In genomic region chr1:151831605-151832004, GRCh38 we compare ENCODE assay signal across 10 cellular contexts. TPM values are rescaled to one million over a fixed set of nuclear protein-coding genes. Genes with fewer than 3 reads are reported as not detected.
A peak's percentile ranks its signal among the peaks of the same experiment; 100 is the strongest.
DNase-seq lines count a peak whose midpoint lies in the region; ATAC-seq, FAIRE-seq and TF ChIP-seq lines count a peak whose summit lies in the region.
"Had no signal": no experiment of that assay in that cellular context is flagged by ENCODE, and none has a peak within 500 bp of the region (broad histone marks: within the 10 kb centered on the region; RNA-seq: fewer than 3 reads in every experiment).

Gene RORC (minus strand): TSS chr1:151831802. CDS start chr1:151831764, 38 bp downstream.

- H3K9me3 ChIP-seq in heart left ventricle (no peaks in the 10 kb centered on the region), gastrocnemius medialis (no peaks in the 10 kb centered on the region)

- DNase-seq in RWPE1 (ENCODE audit: low spot score): no peak
- DNase-seq in heart left ventricle: peak; percentile 59 to 79 (median 62)
- peak; percentile 89 to 94 for DNase-seq in gastrocnemius medialis
- DNase-seq in chondrocyte (ENCODE audit: low spot score): no peak
- DNase-seq in HTR-8/SVneo (ENCODE audit: insufficient read length, low spot score): no peak
- no peak for DNase-seq in midbrain (lab: John Stamatoyannopoulos, UW)
- DNase-seq: NCI-H1417 treated with DMSO at 0.1 percent for 48 hours had no signal

- CTCF ChIA-PET in RWPE1 (lab: Yijun Ruan, JAX): no interaction called here

- H3K79me2 ChIP-seq in KMS-11 (ENCODE audit: insufficient read depth, low read depth): no peaks in the 10 kb centered on the region

- H3K4me1 ChIP-seq in KMS-11 (ENCODE audit: low read depth, poor library complexity, severe bottlenecking): peaks cover 40% of the 10 kb centered on the region
- H3K4me1 ChIP-seq in heart left ventricle: peaks cover 0 to 42% (median 17%) of the 10 kb centered on the region in 12 donors
- peaks cover 49 to 55% of the 10 kb centered on the region in 2 donors for H3K4me1 ChIP-seq in gastrocnemius medialis

- peak within 1 kb of the TSS; percentile 47; the same call in 1 of the 2 replicates for H2AFZ ChIP-seq in KMS-11 (ENCODE audit: low read depth)

- no peaks in the 10 kb centered on the region for H4K20me1 ChIP-seq in KMS-11 (ENCODE audit: insufficient read depth)

- peaks cover 15% of the 10 kb centered on the region for H3K27me3 Mint-ChIP-seq in chondrocyte (ENCODE audit: low read depth)
- H3K27me3 Mint-ChIP-seq: activated naive CD8-positive, alpha-beta T cell had no signal

- no peaks in the 10 kb centered on the region for H3K36me3 ChIP-seq in KMS-11 (ENCODE audit: insufficient read depth)
- H3K36me3 ChIP-seq in heart left ventricle: no peaks in the 10 kb centered on the region
- H3K36me3 ChIP-seq in gastrocnemius medialis: no peaks in the 10 kb centered on the region

- no peak within 1 kb of the TSS for H3K4me2 ChIP-seq in KMS-11

- H3K36me3 Mint-ChIP-seq in chondrocyte (ENCODE audit: low read depth): no peaks in the 10 kb centered on the region
- H3K36me3 Mint-ChIP-seq: activated naive CD8-positive, alpha-beta T cell had no signal

- peaks cover 10% of the 10 kb centered on the region for H3K4me1 Mint-ChIP-seq in chondrocyte (ENCODE audit: low read depth)

- H3K27ac Mint-ChIP-seq in chondrocyte (ENCODE audit: unreplicated experiment): no peak within 1 kb of the TSS
- H3K27ac Mint-ChIP-seq: activated naive CD8-positive, alpha-beta T cell had no signal

- POLR2A ChIA-PET in RWPE1 (lab: Yijun Ruan, JAX; ENCODE audit: low non-redundant PET): no interaction called here

- H3K27ac ChIP-seq in KMS-11: no peak within 1 kb of the TSS
- H3K27ac ChIP-seq in RWPE1: peak within 1 kb of the TSS; percentile 56
- peak within 1 kb of the TSS in 11 of 12 donors; percentile 17 to 77 (median 65) for H3K27ac ChIP-seq in heart left ventricle
- H3K27ac ChIP-seq in gastrocnemius medialis: peak within 1 kb of the TSS; percentile 98 to 99 (median 99)

- intact Hi-C loops in heart left ventricle (cut with DNase I): loop anchor here in 5 of 10 donors (10.0 kb wide), 4 partner anchors 237 to 387 kb away; partner anchors contain the start of gene POGZ (in 1 of the 5)
- intact Hi-C loops in gastrocnemius medialis (cut with DNase I; ENCODE audit: low total_unique reads): loop anchor here (1.0 to 10.0 kb wide), 6 partner anchors 41 to 1803 kb away; partner anchors contain the start of genes CHTOP, TDRKH, TUFT1 and ZNF687

- no peaks in the 10 kb centered on the region for H3K9me3 Mint-ChIP-seq in chondrocyte (ENCODE audit: low read depth)

- H3K4me3 ChIP-seq in KMS-11 (IDR thresholded peaks at IDR 0.05; ENCODE audit: insufficient read depth, low read depth, low read length) (no peak within 1 kb of the TSS), heart left ventricle (peak within 1 kb of the TSS; percentile 1 to 63 (median 42)), gastrocnemius medialis (peak within 1 kb of the TSS; percentile 73 to 84 (median 76))

- H3K27me3 ChIP-seq in KMS-11 (ENCODE audit: insufficient read depth, low read depth) (no peaks in the 10 kb centered on the region), heart left ventricle (peaks cover 0 to 1% (median 0%) of the 10 kb centered on the region in 9 donors), gastrocnemius medialis (no peaks in the 10 kb centered on the region)

- FAIRE-seq in HTR-8/SVneo (lab: Jason Lieb, UNC): no peak

- ATAC-seq in heart left ventricle (peak; percentile 76 to 86 (median 80)), gastrocnemius medialis (peak; percentile 62 to 72)

- H3K4me3 Mint-ChIP-seq in chondrocyte (ENCODE audit: unreplicated experiment): no peak within 1 kb of the TSS
- H3K4me3 Mint-ChIP-seq: activated naive CD8-positive, alpha-beta T cell had no signal

- 43 to 56% (median 52%) methylated on average over 5 of the region's 5 CpGs for WGBS in heart left ventricle, 4 donors

- TF ChIP-seq POLR2A in heart left ventricle (IDR thresholded peaks at IDR 0.05) (no peak), gastrocnemius medialis (IDR thresholded peaks at IDR 0.05) (peak; percentile 82 to 88)

- H3K9ac ChIP-seq in KMS-11: no peak within 1 kb of the TSS

- TF ChIP-seq CTCF in KMS-11 (conservative IDR thresholded peaks at IDR 0.05; ENCODE audit: low read depth, low read length) (no peak), RWPE1 (conservative IDR thresholded peaks at IDR 0.05; ENCODE audit: low read depth) (no peak), heart left ventricle (IDR thresholded peaks at IDR 0.05) (no peak), gastrocnemius medialis (IDR thresholded peaks at IDR 0.05 in 4 of 5, conservative IDR thresholded peaks at IDR 0.05 in 1 of 5) (no peak), chondrocyte (IDR thresholded peaks at IDR 0.05) (no peak)

- in situ Hi-C loops in gastrocnemius medialis (cut with MboI; ENCODE audit: low sequenced_read_pairs in 4 of 4): loop anchor here (10.0 to 25.0 kb wide), 3 partner anchors 219 to 244 kb away; partner anchors contain the start of gene SNX27 (in 1 of the 4)

RNA-seq across cellular contexts. Expression of gene RORC, which starts in this region (rescaled TPM):
- 10 to 100 TPM in 6 of 9 donors, 1 to 10 TPM in 3; 3.6 to 58.9 (median 12.4) TPM for total RNA-seq in heart left ventricle
- polyA plus RNA-seq in heart left ventricle: 10 to 100 TPM in 1 of 2 donors, 1 to 10 TPM in 1; 6.8 to 11.8 TPM
- total RNA-seq in gastrocnemius medialis: 100 to 1,000 TPM in 3 of 4 donors, 10 to 100 TPM in 1; 61.3 to 251 (median 163) TPM
- not detected in 3 replicates for total RNA-seq in chondrocyte
- polyA plus RNA-seq: fibroblast of lung had no signal

Comparison
In these comparisons a context has a peak if more than half of its experiments do, and no peak if none do; other contexts are left out.
1. DNase-seq: peak in heart left ventricle (5 of 5) and gastrocnemius medialis (2 of 2); none in RWPE1 (single experiment), chondrocyte (single experiment), HTR-8/SVneo (single experiment) and midbrain (single experiment).
2. POLR2A ChIP-seq: peak in gastrocnemius medialis (2 of 2); none in heart left ventricle (0 of 2).